35 cellular contexts compared by ENCODE assay signal in the genomic region with DNA sequence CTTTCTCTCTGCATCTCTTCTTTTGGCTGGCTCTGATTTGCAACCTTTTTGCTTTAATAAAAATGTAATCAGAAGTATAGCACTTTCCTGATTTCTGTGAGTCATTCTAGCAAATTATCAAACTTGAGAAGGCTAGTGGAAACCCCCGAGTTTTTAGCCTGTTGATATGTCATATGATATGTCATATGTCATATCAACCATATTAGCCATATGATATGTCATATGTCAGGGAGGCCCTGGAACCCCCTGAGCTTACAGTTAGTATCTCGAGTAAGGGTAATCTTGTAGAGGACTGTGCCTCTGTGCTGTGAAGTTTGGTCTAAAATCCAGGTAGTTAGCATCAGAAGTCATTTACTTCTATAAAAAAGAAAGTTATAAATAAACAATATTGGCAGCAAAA.
"Had no signal": no experiment of that assay in that cellular context is flagged by ENCODE, and none has a peak within 500 bp of the region (broad histone marks: within the 10 kb centered on the region; RNA-seq: fewer than 3 reads in every experiment).

No MANE protein-coding gene starts in this region.

- H3K9me3 Mint-ChIP-seq: activated CD4-positive, alpha-beta T cell treated with anti-CD3 and anti-CD28 coated beads, Interleukin-2, amount 10 ng/mL, durations not matched to agents 24 days and 14 days had no signal

- H3K27me3 ChIP-seq: ascending aorta had no signal

- H3K27ac ChIP-seq: ascending aorta, VCaP had no signal

- H3K36me3 Mint-ChIP-seq: activated CD4-positive, alpha-beta memory T cell treated with anti-CD3 and anti-CD28 coated beads for 36 hours; activated naive CD4-positive, alpha-beta T cell treated with anti-CD3 and anti-CD28 coated beads, Interleukin-2, amount 10 ng/mL, durations not matched to agents 7 days and 5 days had no signal

- H3K4me1 Mint-ChIP-seq: activated B cell treated with CpG ODN at 0.5 μM for 24 hours, brain had no signal

- H3K4me3 Mint-ChIP-seq: activated B cell treated with CpG ODN at 0.5 μM for 24 hours; activated CD4-positive, alpha-beta memory T cell treated with anti-CD3 and anti-CD28 coated beads for 36 hours; activated CD4-positive, alpha-beta T cell treated with anti-CD3 and anti-CD28 coated beads, Interleukin-2, amount 10 ng/mL, durations not matched to agents 24 days and 14 days; activated CD8-positive, alpha-beta T cell treated with anti-CD3 and anti-CD28 coated beads for 36 hours; activated naive CD4-positive, alpha-beta T cell treated with anti-CD3 and anti-CD28 coated beads, Interleukin-2, amount 10 ng/mL, durations not matched to agents 7 days and 5 days; activated naive CD4-positive, alpha-beta T cell treated with anti-CD3 and anti-CD28 coated beads, Interleukin-2, amount 50 U/mL, for 24 hours; activated naive CD8-positive, alpha-beta T cell; activated naive CD8-positive, alpha-beta T cell treated with anti-CD3 and anti-CD28 coated beads, Interleukin-2, amount 10 ng/mL, durations not matched to agents 7 days and 5 days; activated naive CD8-positive, alpha-beta T cell treated with anti-CD3 and anti-CD28 coated beads, Interleukin-2, amount 50 U/mL, for 24 hours; activated T-helper 1 cell treated with anti-CD3 and anti-CD28 coated beads, Interleukin-12 subunit alpha, Interleukin-12 subunit beta, Interleukin-2, Interleukin-4 antibody, amounts not matched to agents 30 ng/mL and 10 ng/mL and 1 ng/mL, durations not matched to agents 14 hours and 24 hours and 36 hours; brain; T-helper 1 cell treated with Interleukin-12 subunit alpha and Interleukin-12 subunit beta and Interleukin-4 antibody, amounts not matched to agents 30 μg/mL and 1 μg/mL, for 36 hours; T-helper 2 cell treated with Interferon-gamma antibody and Interleukin-4, amounts not matched to agents 5 μg/mL and 100 μg/mL, for 36 hours had no signal

- DNase-seq: activated B cell treated with CpG ODN at 0.5 μM for 24 hours; activated CD4-positive, alpha-beta memory T cell treated with anti-CD3 and anti-CD28 coated beads for 36 hours; activated CD4-positive, alpha-beta T cell treated with anti-CD3 and anti-CD28 coated beads for 4 hours; activated CD4-positive, alpha-beta T cell treated with anti-CD3 and anti-CD28 coated beads, Interleukin-2, amount 10 ng/mL, durations not matched to agents 24 days and 14 days; activated CD4-positive, alpha-beta T cell treated with anti-CD3 and anti-CD28 coated beads, Interleukin-2, amount 50 U/mL, for 1 hour; activated CD4-positive, alpha-beta T cell treated with anti-CD3 and anti-CD28 coated beads, Interleukin-2, amount 50 U/mL, for 4 hours; activated CD4-positive, CD25-positive, alpha-beta regulatory T cell treated with anti-CD3 and anti-CD28 coated beads, Interleukin-2, amount 50 U/mL, for 72 hours; activated CD8-positive, alpha-beta memory T cell treated with anti-CD3 and anti-CD28 coated beads, Interleukin-2, amount 50 U/mL, for 4 hours; activated CD8-positive, alpha-beta T cell treated with anti-CD3 and anti-CD28 coated beads for 36 hours; activated effector memory CD4-positive, alpha-beta T cell treated with Interleukin-2 at 50 U/mL for 16 hours; activated gamma-delta T cell; activated naive CD4-positive, alpha-beta T cell treated with anti-CD3 and anti-CD28 coated beads, Interleukin-2, amount 10 ng/mL, durations not matched to agents 7 days and 5 days; activated naive CD4-positive, alpha-beta T cell treated with Interleukin-2 at 50 U/mL for 16 hours; activated naive CD8-positive, alpha-beta T cell treated with anti-CD3 and anti-CD28 coated beads, Interleukin-2, amount 10 ng/mL, durations not matched to agents 7 days and 5 days; activated naive CD8-positive, alpha-beta T cell treated with anti-CD3 and anti-CD28 coated beads, Interleukin-2, amount 50 U/mL, for 24 hours; activated T-cell treated with anti-CD3 and anti-CD28 coated beads for 4 hours; activated T-cell treated with anti-CD3 and anti-CD28 coated beads, Interleukin-2, amount 50 U/mL, for 1 hour; activated T-cell treated with anti-CD3 and anti-CD28 coated beads, Interleukin-2, amount 50 U/mL, for 48 hours; amygdala; anterior cingulate cortex; central memory CD4-positive, alpha-beta T cell; T-helper 1 cell; T-helper 2 cell; T-helper 9 cell had no signal

- H3K27ac Mint-ChIP-seq: activated B cell treated with CpG ODN at 0.5 μM for 24 hours; activated CD4-positive, alpha-beta memory T cell treated with anti-CD3 and anti-CD28 coated beads for 36 hours; activated CD4-positive, alpha-beta T cell treated with anti-CD3 and anti-CD28 coated beads, Interleukin-2, amount 10 ng/mL, durations not matched to agents 24 days and 14 days; activated CD8-positive, alpha-beta T cell treated with anti-CD3 and anti-CD28 coated beads for 36 hours; activated naive CD4-positive, alpha-beta T cell treated with anti-CD3 and anti-CD28 coated beads, Interleukin-2, amount 10 ng/mL, durations not matched to agents 7 days and 5 days; activated naive CD4-positive, alpha-beta T cell treated with anti-CD3 and anti-CD28 coated beads, Interleukin-2, amount 50 U/mL, for 24 hours; activated naive CD8-positive, alpha-beta T cell; activated naive CD8-positive, alpha-beta T cell treated with anti-CD3 and anti-CD28 coated beads, Interleukin-2, amount 10 ng/mL, durations not matched to agents 7 days and 5 days; activated naive CD8-positive, alpha-beta T cell treated with anti-CD3 and anti-CD28 coated beads, Interleukin-2, amount 50 U/mL, for 24 hours; activated T-helper 1 cell treated with anti-CD3 and anti-CD28 coated beads, Interleukin-12 subunit alpha, Interleukin-12 subunit beta, Interleukin-2, Interleukin-4 antibody, amounts not matched to agents 30 ng/mL and 10 ng/mL and 1 ng/mL, durations not matched to agents 14 hours and 24 hours and 36 hours; activated T-helper 2 cell treated with anti-CD3 and anti-CD28 coated beads, Interferon-gamma antibody, Interleukin-2, Interleukin-4, amounts not matched to agents 10 μg/mL and 5 μg/mL and 100 μg/mL, durations not matched to agents 14 hours and 24 hours and 36 hours; brain; T-helper 1 cell treated with Interleukin-12 subunit alpha and Interleukin-12 subunit beta and Interleukin-4 antibody, amounts not matched to agents 30 μg/mL and 1 μg/mL, for 36 hours; T-helper 2 cell treated with Interferon-gamma antibody and Interleukin-4, amounts not matched to agents 5 μg/mL and 100 μg/mL, for 36 hours had no signal

- H3K4me1 ChIP-seq: ascending aorta had no signal

- ATAC-seq: activated CD8-positive, alpha-beta T cell treated with anti-CD3 and anti-CD28 coated beads for 36 hours; activated naive CD8-positive, alpha-beta T cell treated with anti-CD3 and anti-CD28 coated beads, Interleukin-2, amount 50 U/mL, for 24 hours had no signal

- FAIRE-seq: colon, TTC549 had no signal

- H3K4me3 ChIP-seq: ascending aorta had no signal

- H3K27me3 Mint-ChIP-seq: activated B cell treated with CpG ODN at 0.5 μM for 24 hours; activated CD8-positive, alpha-beta T cell treated with anti-CD3 and anti-CD28 coated beads for 36 hours; activated naive CD8-positive, alpha-beta T cell; activated naive CD8-positive, alpha-beta T cell treated with anti-CD3 and anti-CD28 coated beads, Interleukin-2, amount 50 U/mL, for 24 hours; brain had no signal
